In the genomic region with DNA sequence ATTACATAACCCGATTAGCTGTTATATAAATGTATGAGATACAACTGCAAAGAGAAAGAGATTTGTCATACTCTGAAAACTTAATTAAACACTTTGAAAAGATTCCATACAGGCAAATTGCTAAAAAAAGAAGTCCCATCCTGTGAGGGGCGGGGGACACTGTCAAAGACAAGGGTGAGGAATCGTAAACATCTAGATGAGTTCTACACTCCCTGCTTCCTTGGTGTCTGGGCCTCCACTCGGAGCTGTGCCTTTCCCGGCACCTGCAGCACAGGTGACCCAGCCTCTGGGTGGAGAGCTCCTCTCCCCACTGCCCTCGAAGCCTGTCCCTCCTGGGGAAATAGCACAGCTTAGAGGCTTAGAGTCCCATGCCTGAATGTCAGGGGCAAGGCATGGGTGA, we compare ENCODE assay signal across 17 cellular contexts.
DNase-seq lines count a peak whose midpoint lies in the region; ATAC-seq and TF ChIP-seq lines count a peak whose summit lies in the region.
"Had no signal": no experiment of that assay in that cellular context is flagged by ENCODE, and none has a peak within 500 bp of the region (broad histone marks: within the 10 kb centered on the region; RNA-seq: fewer than 3 reads in every experiment).

No MANE protein-coding gene starts in this region.

- no peaks in the 10 kb centered on the region for H3K27me3 Mint-ChIP-seq in type B pancreatic cell
- peaks cover 4% of the 10 kb centered on the region for H3K27me3 Mint-ChIP-seq in endothelial cell (ENCODE audit: unreplicated experiment)
- H3K27me3 Mint-ChIP-seq: CD4-positive, alpha-beta memory T cell had no signal

- TF ChIP-seq EP300 in esophagus muscularis mucosa (IDR thresholded peaks at IDR 0.05), result no peak

- H3K4me1 Mint-ChIP-seq in type B pancreatic cell (ENCODE audit: unreplicated experiment) (peaks cover 28% of the 10 kb centered on the region), endothelial cell (ENCODE audit: unreplicated experiment) (peaks cover 29% of the 10 kb centered on the region)
- H3K4me1 Mint-ChIP-seq: B cell; CD4-positive, alpha-beta memory T cell had no signal

- WGBS in esophagus muscularis mucosa, result 61% methylated on average over 6 of the region's 6 CpGs

- H3K9me3 ChIP-seq in esophagus muscularis mucosa (no peaks in the 10 kb centered on the region), lower lobe of right lung (no peaks in the 10 kb centered on the region)

- no peak overlapping the region for H3K4me3 Mint-ChIP-seq in type B pancreatic cell
- no peak overlapping the region for H3K4me3 Mint-ChIP-seq in endothelial cell (ENCODE audit: unreplicated experiment)
- H3K4me3 Mint-ChIP-seq: B cell; CD4-positive, alpha-beta memory T cell; HFFc6 had no signal

- no peaks in the 10 kb centered on the region for H3K9me3 Mint-ChIP-seq in type B pancreatic cell
- H3K9me3 Mint-ChIP-seq in endothelial cell (ENCODE audit: unreplicated experiment), result no peaks in the 10 kb centered on the region
- H3K9me3 Mint-ChIP-seq: CD4-positive, alpha-beta memory T cell had no signal

- H3K27me3 ChIP-seq in esophagus muscularis mucosa (no peaks in the 10 kb centered on the region), lower lobe of right lung (ENCODE audit: low read depth) (no peaks in the 10 kb centered on the region)

- DNase-seq in esophagus muscularis mucosa (ENCODE audit: extremely low spot score) (no peak), lower lobe of right lung (no peak), type B pancreatic cell (ENCODE audit: extremely low spot score, unreplicated experiment) (no peak), NCI-H2107 (lab: John Stamatoyannopoulos, UW) (no peak), endothelial cell (ENCODE audit: low spot score) (no peak)
- DNase-seq: CD4-positive, alpha-beta memory T cell; HFFc6; NCI-H1048; NCI-H146; NCI-H2081 treated with DMSO at 0.1 percent for 48 hours; NCI-H2227 treated with DMSO at 0.1 percent for 48 hours; NCI-H526; PC-3 had no signal

- TF ChIP-seq CTCF in esophagus muscularis mucosa (IDR thresholded peaks at IDR 0.05) (no peak), lower lobe of right lung (IDR thresholded peaks at IDR 0.05) (no peak), type B pancreatic cell (conservative IDR thresholded peaks at IDR 0.05) (no peak), endothelial cell (IDR thresholded peaks at IDR 0.05; ENCODE audit: unreplicated experiment) (no peak)

- H3K27ac ChIP-seq in angular gyrus (ENCODE audit: low read depth, low read length) (peak overlapping the region; percentile 47), esophagus muscularis mucosa (replicated peaks in 1 of 4) (peak overlapping the region; percentile 5 to 41 (median 30)), lower lobe of right lung (peak overlapping the region; percentile 60)

- intact Hi-C loops in esophagus muscularis mucosa (cut with DNase I), result no loop called here
- intact Hi-C loops in lower lobe of right lung (cut with DNase I), result no loop called here

- H3K4me3 ChIP-seq in esophagus muscularis mucosa, result no peak overlapping the region
- no peak overlapping the region for H3K4me3 ChIP-seq in lower lobe of right lung
- H3K4me3 ChIP-seq: K562 had no signal

- H3K36me3 Mint-ChIP-seq in type B pancreatic cell, result no peaks in the 10 kb centered on the region
- peaks cover 28% of the 10 kb centered on the region for H3K36me3 Mint-ChIP-seq in endothelial cell (ENCODE audit: low read depth, unreplicated experiment)
- H3K36me3 Mint-ChIP-seq: CD4-positive, alpha-beta memory T cell had no signal

- H3K27ac Mint-ChIP-seq in type B pancreatic cell (peak overlapping the region; percentile 17), endothelial cell (ENCODE audit: unreplicated experiment) (no peak overlapping the region)
- H3K27ac Mint-ChIP-seq: B cell; CD4-positive, alpha-beta memory T cell; HFFc6 had no signal

- peaks cover 45 to 99% (median 92%) of the 10 kb centered on the region in 4 donors for H3K4me1 ChIP-seq in esophagus muscularis mucosa
- peaks cover 70% of the 10 kb centered on the region for H3K4me1 ChIP-seq in lower lobe of right lung

- peak; percentile 41 to 56 for ATAC-seq in lower lobe of right lung
- no peak for ATAC-seq in GM21526 (IDR thresholded peaks at IDR 0.05; ENCODE audit: low FRiP score, unreplicated experiment)
- ATAC-seq: K562, PC-3 had no signal

- no peaks in the 10 kb centered on the region for H3K36me3 ChIP-seq in esophagus muscularis mucosa
- H3K36me3 ChIP-seq in lower lobe of right lung, result no peaks in the 10 kb centered on the region

- no peak for TF ChIP-seq POLR2A in esophagus muscularis mucosa (IDR thresholded peaks at IDR 0.05; ENCODE audit: low read depth)
